ENCODE assay signal across 8 cellular contexts in genomic region chr17:29176500-29177351, GRCh38. TPM values are rescaled to one million over a fixed set of nuclear protein-coding genes. Genes with fewer than 3 reads are reported as not detected.
DNase-seq lines count a peak whose midpoint lies in the region; ATAC-seq, FAIRE-seq and TF ChIP-seq lines count a peak whose summit lies in the region.

No MANE protein-coding gene starts in this region.

- 2% methylated on average over 50 of the region's 53 CpGs for WGBS in prostate gland

- CTCF ChIA-PET in activated naive CD4-positive, alpha-beta T cell treated with anti-CD3 and anti-CD28 coated beads, Interleukin-2, amount 10 ng/mL, durations not matched to agents 7 days and 5 days (lab: Charles Lee): interaction anchor here (0.6 to 4.2 kb wide), 8 partner anchors 28 to 225 kb away, joined by 3 to 33 read pairs (median 4); partner anchors contain the start of gene PHF12

- H3K9me3 Mint-ChIP-seq in activated naive CD4-positive, alpha-beta T cell treated with anti-CD3 and anti-CD28 coated beads, Interleukin-2, amount 10 ng/mL, durations not matched to agents 7 days and 5 days: no peaks in the 10 kb centered on the region

- peak overlapping the region; percentile 55; the same call in 1 of the 2 replicates for H3K9ac ChIP-seq in KMS-11

- H2AFZ ChIP-seq in KMS-11 (ENCODE audit: low read depth): peak overlapping the region; percentile 70

- no peaks in the 10 kb centered on the region for H3K36me3 Mint-ChIP-seq in activated naive CD4-positive, alpha-beta T cell treated with anti-CD3 and anti-CD28 coated beads, Interleukin-2, amount 10 ng/mL, durations not matched to agents 7 days and 5 days

- peaks cover 33% of the 10 kb centered on the region for H3K4me1 Mint-ChIP-seq in activated naive CD4-positive, alpha-beta T cell treated with anti-CD3 and anti-CD28 coated beads, Interleukin-2, amount 10 ng/mL, durations not matched to agents 7 days and 5 days

- H3K27me3 ChIP-seq in KMS-11 (ENCODE audit: insufficient read depth, low read depth): 0 out of 2 replicates have a peak, but pooled peaks cover 3% of the 10 kb centered on the region
- no peaks in the 10 kb centered on the region for H3K27me3 ChIP-seq in SJCRH30
- H3K27me3 ChIP-seq in prostate gland (replicated peaks; ENCODE audit: insufficient read depth): no peaks in the 10 kb centered on the region

- peak overlapping the region; percentile 72 for H3K27ac Mint-ChIP-seq in activated naive CD4-positive, alpha-beta T cell treated with anti-CD3 and anti-CD28 coated beads, Interleukin-2, amount 10 ng/mL, durations not matched to agents 7 days and 5 days

- intact Hi-C loops in Right ventricle myocardium superior (cut with DNase I): no loop called here
- intact Hi-C loops in prostate gland (cut with DNase I): no loop called here

- H3K4me1 ChIP-seq in KMS-11 (ENCODE audit: low read depth, poor library complexity, severe bottlenecking) (peaks cover 18% of the 10 kb centered on the region), SJCRH30 (peaks cover 23% of the 10 kb centered on the region), prostate gland (replicated peaks) (peaks cover 10% of the 10 kb centered on the region)

- H3K36me3 ChIP-seq in KMS-11 (ENCODE audit: insufficient read depth) (no peaks in the 10 kb centered on the region), SJCRH30 (no peaks in the 10 kb centered on the region), prostate gland (no peaks in the 10 kb centered on the region)

- TF ChIP-seq CTCF in KMS-11 (conservative IDR thresholded peaks at IDR 0.05; ENCODE audit: low read depth, low read length) (no peak), prostate gland (IDR thresholded peaks at IDR 0.05) (no peak)

- H3K9me3 ChIP-seq in SJCRH30 (replicated peaks) (no peaks in the 10 kb centered on the region), prostate gland (no peaks in the 10 kb centered on the region)

- no peaks in the 10 kb centered on the region for H3K79me2 ChIP-seq in KMS-11 (ENCODE audit: insufficient read depth, low read depth)

- FAIRE-seq in GM18507 (lab: Jason Lieb, UNC): no peak

- H3K27me3 Mint-ChIP-seq in activated naive CD4-positive, alpha-beta T cell treated with anti-CD3 and anti-CD28 coated beads, Interleukin-2, amount 10 ng/mL, durations not matched to agents 7 days and 5 days: peaks cover 27% of the 10 kb centered on the region

- DNase-seq in GM18507 (ENCODE audit: extremely low spot score, insufficient read length, low read depth) (peak; percentile 67), SJCRH30 (no peak), Right ventricle myocardium superior (peak; percentile 70), prostate gland (ENCODE audit: low spot score) (peak; percentile 71)
- DNase-seq in activated naive CD4-positive, alpha-beta T cell treated with anti-CD3 and anti-CD28 coated beads, Interleukin-2, amount 10 ng/mL, durations not matched to agents 7 days and 5 days: peak; percentile 69

- no peaks in the 10 kb centered on the region for H4K20me1 ChIP-seq in KMS-11 (ENCODE audit: insufficient read depth)

- peak overlapping the region; percentile 86 for H3K4me2 ChIP-seq in KMS-11

- ATAC-seq in Right ventricle myocardium superior (ENCODE audit: poor library complexity) (peak; percentile 55), HG03280 (IDR thresholded peaks at IDR 0.05; ENCODE audit: unreplicated experiment) (no peak), GM19351 (IDR thresholded peaks at IDR 0.05; ENCODE audit: unreplicated experiment) (no peak)

- H3K4me3 Mint-ChIP-seq in activated naive CD4-positive, alpha-beta T cell treated with anti-CD3 and anti-CD28 coated beads, Interleukin-2, amount 10 ng/mL, durations not matched to agents 7 days and 5 days: peak overlapping the region; percentile 76

- no peak overlapping the region; the same call in 1 of the 2 replicates for H3K27ac ChIP-seq in KMS-11
- no peak overlapping the region for H3K27ac ChIP-seq in SJCRH30
- H3K27ac ChIP-seq in prostate gland: peak overlapping the region; percentile 82 to 88

- no peak overlapping the region for H3K4me3 ChIP-seq in KMS-11 (IDR thresholded peaks at IDR 0.05; ENCODE audit: insufficient read depth, low read depth, low read length)
- peak overlapping the region; percentile 40 for H3K4me3 ChIP-seq in SJCRH30
- peak overlapping the region; percentile 33 to 42 for H3K4me3 ChIP-seq in prostate gland

- peak; percentile 50 for TF ChIP-seq POLR2A in prostate gland (IDR thresholded peaks at IDR 0.05)

RNA-seq across cellular contexts. Expression of gene MYO18A, which starts 3.5 kb away (rescaled TPM):
- total RNA-seq in SJCRH30 (2014; rRNA removed; shearing (Covaris generic)): 86.9 and 91.9 TPM in 2 replicates
- 393 TPM for total RNA-seq in Right ventricle myocardium superior
- 10 to 100 TPM; 34.6 to 80.5 TPM for total RNA-seq in prostate gland

Comparison
In these comparisons a context has a peak if more than half of its experiments do, and no peak if none do; other contexts are left out.
1. DNase-seq: peak in GM18507 (single experiment), activated naive CD4-positive, alpha-beta T cell treated with anti-CD3 and anti-CD28 coated beads, Interleukin-2, amount 10 ng/mL, durations not matched to agents 7 days and 5 days (single experiment), Right ventricle myocardium superior (single experiment) and prostate gland (single experiment); none in SJCRH30 (0 of 2).
2. H3K27ac ChIP-seq: peak in prostate gland (2 of 2); none in KMS-11 (single experiment) and SJCRH30 (single experiment).